8 cellular contexts compared by ENCODE assay signal in genomic region chr5:81631124-81631523, GRCh38.
DNase-seq lines count a peak whose midpoint lies in the region; ATAC-seq and TF ChIP-seq lines count a peak whose summit lies in the region.

No MANE protein-coding gene starts in this region.

- ATAC-seq in HG02852 (IDR thresholded peaks at IDR 0.05; ENCODE audit: unreplicated experiment) = peak; percentile 76
- peak; percentile 23 to 79 (median 58) for ATAC-seq in T-cell (replicated peaks in 1 of 4)
- ATAC-seq in stimulated activated effector memory CD8-positive, alpha-beta T cell treated with anti-CD3 and anti-CD28 coated beads, Interleukin-12 subunit alpha, Interleukin-12 subunit beta, amount 100 ng/mL, for 72 hours = peak; percentile 76

- 57 to 63% methylated on average over 7 of the region's 7 CpGs for WGBS in tibial nerve, 2 donors

- H3K27ac ChIP-seq in tibial nerve = no peak overlapping the region

- TF ChIP-seq POLR2A in tibial nerve (IDR thresholded peaks at IDR 0.05) = no peak

- peak overlapping the region in 1 of 2 donors; percentile 34 for H3K27ac Mint-ChIP-seq in T-cell
- no peak overlapping the region for H3K27ac Mint-ChIP-seq in stimulated activated effector memory CD8-positive, alpha-beta T cell treated with anti-CD3 and anti-CD28 coated beads, Interleukin-12 subunit alpha, Interleukin-12 subunit beta, amount 100 ng/mL, for 72 hours

- peaks cover 0 to 16% (median 4%) of the 10 kb centered on the region in 3 donors for H3K36me3 ChIP-seq in tibial nerve

- POLR2A ChIA-PET in T-cell (lab: Charles Lee) = no interaction called here

- no peaks in the 10 kb centered on the region for H3K9me3 ChIP-seq in tibial nerve

- H3K27me3 ChIP-seq in tibial nerve = no peaks in the 10 kb centered on the region

- no peak for TF ChIP-seq CTCF in tibial nerve (IDR thresholded peaks at IDR 0.05)

- no peak for TF ChIP-seq EP300 in tibial nerve (IDR thresholded peaks at IDR 0.05)

- H3K9me3 Mint-ChIP-seq in T-cell = peaks cover 0 to 4% (median 0%) of the 10 kb centered on the region in 3 donors
- no peaks in the 10 kb centered on the region for H3K9me3 Mint-ChIP-seq in stimulated activated effector memory CD8-positive, alpha-beta T cell treated with anti-CD3 and anti-CD28 coated beads, Interleukin-12 subunit alpha, Interleukin-12 subunit beta, amount 100 ng/mL, for 72 hours

- H3K4me3 Mint-ChIP-seq in T-cell = no peak overlapping the region
- no peak overlapping the region for H3K4me3 Mint-ChIP-seq in stimulated activated effector memory CD8-positive, alpha-beta T cell treated with anti-CD3 and anti-CD28 coated beads, Interleukin-12 subunit alpha, Interleukin-12 subunit beta, amount 100 ng/mL, for 72 hours

- no peak overlapping the region for H3K4me3 ChIP-seq in tibial nerve

- peak; percentile 57 for DNase-seq in activated CD8-positive, alpha-beta memory T cell treated with anti-CD3 and anti-CD28 coated beads, Interleukin-2, amount 50 U/mL, for 48 hours
- DNase-seq in activated CD8-positive, alpha-beta memory T cell treated with anti-CD3 and anti-CD28 coated beads for 24 hours = no peak
- DNase-seq in T-cell (peak in 24 of 34 experiments; percentile 1 to 35 (median 10)), tibial nerve (ENCODE audit: low spot score in 2 of 2) (no peak), cardiac septum (ENCODE audit: low spot score) (no peak), NCI-H82 treated with DMSO at 0.1 percent for 48 hours (lab: John Stamatoyannopoulos, UW; ENCODE audit: unreplicated experiment) (no peak)
- DNase-seq in stimulated activated effector memory CD8-positive, alpha-beta T cell treated with anti-CD3 and anti-CD28 coated beads, Interleukin-12 subunit alpha, Interleukin-12 subunit beta, amount 100 ng/mL, for 72 hours (ENCODE audit: low spot score in 2 of 2) = no peak

- peaks cover 22% of the 10 kb centered on the region for H3K36me3 Mint-ChIP-seq in T-cell
- H3K36me3 Mint-ChIP-seq in stimulated activated effector memory CD8-positive, alpha-beta T cell treated with anti-CD3 and anti-CD28 coated beads, Interleukin-12 subunit alpha, Interleukin-12 subunit beta, amount 100 ng/mL, for 72 hours = no peaks in the 10 kb centered on the region

- H3K4me1 Mint-ChIP-seq in T-cell = peaks cover 5 to 11% (median 8%) of the 10 kb centered on the region in 3 donors
- H3K4me1 Mint-ChIP-seq in stimulated activated effector memory CD8-positive, alpha-beta T cell treated with anti-CD3 and anti-CD28 coated beads, Interleukin-12 subunit alpha, Interleukin-12 subunit beta, amount 100 ng/mL, for 72 hours = no peaks in the 10 kb centered on the region

- CTCF ChIA-PET in T-cell (lab: Charles Lee) = no interaction called here

- no peaks in the 10 kb centered on the region for H3K27me3 Mint-ChIP-seq in T-cell

- intact Hi-C loops in cardiac septum (cut with DNase I) = no loop called here

- H3K4me1 ChIP-seq in tibial nerve = peaks cover 0 to 6% (median 0%) of the 10 kb centered on the region in 4 donors

Comparison
In these comparisons a context has a peak if more than half of its experiments do, and no peak if none do; other contexts are left out.
1. DNase-seq: peak in activated CD8-positive, alpha-beta memory T cell treated with anti-CD3 and anti-CD28 coated beads, Interleukin-2, amount 50 U/mL, for 48 hours (single experiment) and T-cell (24 of 34); none in activated CD8-positive, alpha-beta memory T cell treated with anti-CD3 and anti-CD28 coated beads for 24 hours (single experiment), stimulated activated effector memory CD8-positive, alpha-beta T cell treated with anti-CD3 and anti-CD28 coated beads, Interleukin-12 subunit alpha, Interleukin-12 subunit beta, amount 100 ng/mL, for 72 hours (0 of 2), tibial nerve (0 of 2), cardiac septum (single experiment) and NCI-H82 treated with DMSO at 0.1 percent for 48 hours (single experiment).
2. Peak in every context shown above with its lines, with median percentiles within 50 percentile points of each other: ATAC-seq.